21 cellular contexts compared by ENCODE assay signal in the genomic region with DNA sequence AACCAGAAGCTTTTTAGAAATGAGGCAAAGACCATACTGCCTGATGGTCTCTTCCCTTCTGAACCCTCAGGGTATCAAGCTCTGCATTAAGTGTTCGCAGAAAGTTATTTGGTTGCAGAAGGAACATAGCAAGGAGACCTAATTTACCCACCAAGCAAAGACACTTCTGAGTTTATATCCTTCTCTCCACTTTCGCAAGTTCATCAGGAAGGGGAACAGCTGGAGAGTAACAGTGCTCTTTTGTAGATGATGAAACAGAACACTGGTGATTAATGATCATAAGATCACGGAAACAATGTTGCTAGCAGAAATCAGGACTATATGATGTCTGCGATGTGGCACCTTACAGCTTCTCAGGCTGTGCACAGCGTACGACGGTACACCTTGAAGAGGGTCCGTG.
DNase-seq lines count a peak whose midpoint lies in the region; ATAC-seq, FAIRE-seq and TF ChIP-seq lines count a peak whose summit lies in the region.
"Had no signal": no experiment of that assay in that cellular context is flagged by ENCODE, and none has a peak within 500 bp of the region (broad histone marks: within the 10 kb centered on the region; RNA-seq: fewer than 3 reads in every experiment).

No MANE protein-coding gene starts in this region.

- H3K4me3 ChIP-seq in Peyer's patch = no peak overlapping the region
- H3K4me3 ChIP-seq: hepatocyte, upper lobe of left lung had no signal

- POLR2A ChIA-PET in GM10248 (lab: Yijun Ruan, JAX) = no interaction called here

- FAIRE-seq in H54 (lab: Jason Lieb, UNC) = peak; percentile 52
- FAIRE-seq: GM19239 had no signal

- TF ChIP-seq CTCF in omental fat pad (IDR thresholded peaks at IDR 0.05) (no peak), GM10248 (IDR thresholded peaks at IDR 0.05; ENCODE audit: control extremely low read depth, extremely low read depth, low read depth, missing control alignments) (no peak), Peyer's patch (IDR thresholded peaks at IDR 0.05) (no peak)

- CTCF ChIA-PET in GM10248 (lab: Yijun Ruan, JAX) = interaction anchor here (0.9 to 2.6 kb wide), 7 partner anchors 10 to 316 kb away, joined by 3 to 10 read pairs (median 5); no protein-coding TSS in a partner anchor

- no peaks in the 10 kb centered on the region for H3K9me3 ChIP-seq in Peyer's patch
- H3K9me3 ChIP-seq: SK-N-SH, upper lobe of left lung had no signal

- H3K4me1 ChIP-seq in Peyer's patch = no peaks in the 10 kb centered on the region

- TF ChIP-seq POLR2A in H54 (IDR thresholded peaks at IDR 0.05; ENCODE audit: low read depth, low read length) = no peak
- no peak for TF ChIP-seq POLR2A in Peyer's patch (IDR thresholded peaks at IDR 0.05)

- H3K36me3 ChIP-seq in Peyer's patch = peaks cover 0 to 10% (median 0%) of the 10 kb centered on the region in 3 donors

- no peak for DNase-seq in H54 (ENCODE audit: insufficient read length, low spot score)
- DNase-seq in NOMO-1 treated with dmso at 0.1 percent for 144 hours (lab: John Stamatoyannopoulos, UW; ENCODE audit: unreplicated experiment) = peak; percentile 16
- DNase-seq in epithelial cell of prostate (ENCODE audit: low read depth, low spot score) = peak; percentile 37
- no peak for DNase-seq in omental fat pad (ENCODE audit: low spot score)
- DNase-seq in GM10248 (ENCODE audit: extremely low spot score) = no peak
- no peak for DNase-seq in Peyer's patch
- DNase-seq: activated CD8-positive, alpha-beta memory T cell treated with anti-CD3 and anti-CD28 coated beads, Interleukin-2, amount 10 ng/mL, durations not matched to agents 7 days and 5 days; activated naive CD4-positive, alpha-beta T cell treated with anti-CD3 and anti-CD28 coated beads for 36 hours; CD4-positive, alpha-beta memory T cell; effector memory CD4-positive, alpha-beta T cell; left cardiac atrium; naive B cell; NCI-H1930; NCI-H82; retina; SK-N-SH; stimulated activated CD4-positive, alpha-beta T cell treated with anti-CD3 and anti-CD28 coated beads, Interleukin-4, amount 100 ng/mL, for 24 hours; upper lobe of left lung had no signal

- no peaks in the 10 kb centered on the region for H3K27me3 ChIP-seq in Peyer's patch
- H3K27me3 ChIP-seq: hepatocyte, upper lobe of left lung had no signal

- ATAC-seq in omental fat pad (ENCODE audit: low FRiP score) (peak; percentile 60), GM19328 (IDR thresholded peaks at IDR 0.05; ENCODE audit: unreplicated experiment) (no peak)
- ATAC-seq: activated CD8-positive, alpha-beta memory T cell treated with anti-CD3 and anti-CD28 coated beads, Interleukin-2, amount 10 ng/mL, durations not matched to agents 7 days and 5 days had no signal

- H3K27ac ChIP-seq in epithelial cell of prostate = peak overlapping the region; percentile 62
- H3K27ac ChIP-seq in Peyer's patch = no peak overlapping the region
- H3K27ac ChIP-seq: hepatocyte, upper lobe of left lung had no signal

Comparison
In these comparisons a context has a peak if more than half of its experiments do, and no peak if none do; other contexts are left out.
1. DNase-seq: peak in NOMO-1 treated with dmso at 0.1 percent for 144 hours (single experiment) and epithelial cell of prostate (single experiment); none in H54 (single experiment), omental fat pad (single experiment), GM10248 (single experiment) and Peyer's patch (0 of 3).